In the genomic region with DNA sequence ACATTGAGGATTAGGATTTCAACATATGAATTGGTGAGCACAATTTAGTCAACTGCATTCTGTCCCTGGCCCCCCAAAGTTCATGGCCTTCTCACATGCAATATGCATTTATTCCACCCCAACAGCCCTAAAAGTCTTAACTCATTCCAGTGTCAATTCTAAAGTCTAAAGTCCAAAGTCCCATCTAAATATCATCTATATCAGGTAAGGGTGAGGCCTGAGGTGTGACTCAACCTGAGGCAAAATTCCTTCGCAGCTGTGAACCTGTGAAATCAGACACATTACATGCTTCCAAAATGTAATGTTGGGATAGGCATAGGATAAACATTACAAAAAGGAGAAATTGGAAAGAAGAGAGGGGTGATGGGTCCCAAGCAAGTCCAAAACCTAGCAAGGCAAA, we compare ENCODE assay signal across 24 cellular contexts. TPM values are rescaled to one million over a fixed set of nuclear protein-coding genes. Genes with fewer than 3 reads are reported as not detected.
DNase-seq lines count a peak whose midpoint lies in the region; ATAC-seq, FAIRE-seq and TF ChIP-seq lines count a peak whose summit lies in the region.
"Had no signal": no experiment of that assay in that cellular context is flagged by ENCODE, and none has a peak within 500 bp of the region (broad histone marks: within the 10 kb centered on the region; RNA-seq: fewer than 3 reads in every experiment).

No MANE protein-coding gene starts in this region.

- no peaks in the 10 kb centered on the region for H3K9me3 ChIP-seq in heart left ventricle
- H3K9me3 ChIP-seq in SJSA1 (replicated peaks), result no peaks in the 10 kb centered on the region
- no peaks in the 10 kb centered on the region for H3K9me3 ChIP-seq in small intestine (ENCODE audit: control insufficient read depth, low read depth)
- H3K9me3 ChIP-seq: BE2C, HAP-1 had no signal

- DNase-seq in heart left ventricle, result no peak
- DNase-seq in left cardiac atrium, result no peak
- DNase-seq in SJSA1 (ENCODE audit: low read depth in 1 of 2, low spot score in 2 of 2), result no peak
- peak; percentile 47 for DNase-seq in mucosa of gallbladder (ENCODE audit: low spot score)
- DNase-seq in small intestine, result peak; percentile 91
- DNase-seq in SIG-M5 treated with dmso at 0.1 percent for 504 hours (lab: John Stamatoyannopoulos, UW; ENCODE audit: unreplicated experiment), result no peak
- DNase-seq: 8988T; BE2C; CD4-positive, CD25-positive, alpha-beta regulatory T cell; COR-L47; DMS153; GF-D8; GM23248; NCI-H1417 treated with DMSO at 0.1 percent for 48 hours; NCI-H1930; NCI-H345; NCI-H526; PC-9 had no signal

- no peak for TF ChIP-seq POLR2A in heart left ventricle (IDR thresholded peaks at IDR 0.05)

- FAIRE-seq in small intestine (lab: Jason Lieb, UNC), result no peak

- H3K36me3 ChIP-seq in heart left ventricle, result peaks cover 0 to 23% (median 0%) of the 10 kb centered on the region in 9 donors
- H3K36me3 ChIP-seq in SJSA1, result no peaks in the 10 kb centered on the region
- no peaks in the 10 kb centered on the region for H3K36me3 ChIP-seq in small intestine (ENCODE audit: control insufficient read depth in 2 of 2, insufficient read depth in 2 of 2, low read length in 2 of 2)
- H3K36me3 ChIP-seq: BE2C, HAP-1 had no signal

- H3K27me3 ChIP-seq in heart left ventricle, result no peaks in the 10 kb centered on the region
- no peaks in the 10 kb centered on the region for H3K27me3 ChIP-seq in SJSA1 (replicated peaks)
- H3K27me3 ChIP-seq in small intestine (ENCODE audit: control insufficient read depth in 2 of 2, insufficient read depth in 2 of 2, low read length in 2 of 2), result no peaks in the 10 kb centered on the region
- H3K27me3 ChIP-seq: BE2C had no signal

- intact Hi-C loops in heart left ventricle (cut with DNase I), result loop anchor here in 2 of 10 donors (2.0 kb wide), 1 partner anchor 27 kb away; the partner anchor contains the start of gene CLIC5 (in 2 of the 2)
- intact Hi-C loops in left cardiac atrium (cut with DNase I), result no loop called here

- TF ChIP-seq CTCF in heart left ventricle (IDR thresholded peaks at IDR 0.05), result no peak

- H3K4me1 ChIP-seq in heart left ventricle (peaks cover 3 to 98% (median 72%) of the 10 kb centered on the region in 12 donors), SJSA1 (replicated peaks) (peaks cover 38% of the 10 kb centered on the region), small intestine (ENCODE audit: control insufficient read depth in 2 of 2, insufficient read depth in 1 of 2, low read depth in 1 of 2, low read length in 1 of 2) (peaks cover 2 to 9% of the 10 kb centered on the region in 2 donors)
- H3K4me1 ChIP-seq: BE2C, HAP-1 had no signal

- peak overlapping the region; percentile 66 to 95 (median 86) for H3K27ac ChIP-seq in heart left ventricle
- 0 out of 2 replicates have a peak overlapping the region, but pooled peaks have one; percentile 4 for H3K27ac ChIP-seq in SJSA1
- H3K27ac ChIP-seq in small intestine (ENCODE audit: low read depth in 1 of 2, low read length in 1 of 2), result peak overlapping the region in 1 of 2 donors; percentile 8
- H3K27ac ChIP-seq: GM23248, PC-9, RWPE1 had no signal

- 90 to 93% (median 92%) methylated on average over 1 of the region's 1 CpG for WGBS in heart left ventricle, 4 donors
- WGBS in small intestine, 3 donors, result 31 to 59% (median 58%) methylated on average over 1 of the region's 1 CpG

- H3K4me3 ChIP-seq in heart left ventricle, result no peak overlapping the region
- H3K4me3 ChIP-seq in SJSA1, result no peak overlapping the region
- H3K4me3 ChIP-seq in small intestine (ENCODE audit: low read depth in 1 of 2, low read length in 2 of 2), result no peak overlapping the region
- H3K4me3 ChIP-seq: GM23248, HAP-1, PC-9 had no signal

- no peak for ATAC-seq in heart left ventricle
- ATAC-seq in left cardiac atrium, result no peak
- ATAC-seq in GM19035 (IDR thresholded peaks at IDR 0.05; ENCODE audit: unreplicated experiment), result no peak
- ATAC-seq in SK-N-SH treated with all-trans-retinoic acid at 6 μM for 48 hours, result no peak

TF ChIP-seq in SK-N-SH treated with all-trans-retinoic acid at 6 μM for 48 hours, 23 proteins besides CTCF, POLR2A, EP300 and RAD21:
- TF ChIP-seq, protein P1, sequence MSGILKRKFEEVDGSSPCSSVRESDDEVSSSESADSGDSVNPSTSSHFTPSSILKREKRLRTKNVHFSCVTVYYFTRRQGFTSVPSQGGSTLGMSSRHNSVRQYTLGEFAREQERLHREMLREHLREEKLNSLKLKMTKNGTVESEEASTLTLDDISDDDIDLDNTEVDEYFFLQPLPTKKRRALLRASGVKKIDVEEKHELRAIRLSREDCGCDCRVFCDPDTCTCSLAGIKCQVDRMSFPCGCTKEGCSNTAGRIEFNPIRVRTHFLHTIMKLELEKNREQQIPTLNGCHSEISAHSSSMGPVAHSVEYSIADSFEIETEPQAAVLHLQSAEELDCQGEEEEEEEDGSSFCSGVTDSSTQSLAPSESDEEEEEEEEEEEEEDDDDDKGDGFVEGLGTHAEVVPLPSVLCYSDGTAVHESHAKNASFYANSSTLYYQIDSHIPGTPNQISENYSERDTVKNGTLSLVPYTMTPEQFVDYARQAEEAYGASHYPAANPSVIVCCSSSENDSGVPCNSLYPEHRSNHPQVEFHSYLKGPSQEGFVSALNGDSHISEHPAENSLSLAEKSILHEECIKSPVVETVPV (CRISPR knock-in tag; IDR thresholded peaks at IDR 0.05), result no peak
- TF ChIP-seq TOX (CRISPR knock-in tag; IDR thresholded peaks at IDR 0.05; ENCODE audit: borderline replicate concordance), result no peak
- no peak for TF ChIP-seq ZNF8 (CRISPR knock-in tag; IDR thresholded peaks at IDR 0.05)
- TF ChIP-seq ZNF565 (CRISPR knock-in tag; conservative IDR thresholded peaks at IDR 0.05; ENCODE audit: low read depth), result no peak
- TF ChIP-seq OSR1 (CRISPR knock-in tag; IDR thresholded peaks at IDR 0.05), result no peak
- no peak for TF ChIP-seq ZFP3 (CRISPR knock-in tag; IDR thresholded peaks at IDR 0.05)

RNA-seq across cellular contexts. Expression of gene CLIC5, which starts 27.8 kb away (rescaled TPM):
- total RNA-seq in heart left ventricle (100 to 1,000 TPM; 213 to 381 (median 247) TPM), left cardiac atrium (100 to 1,000 TPM in 1 of 2 donors, 10 to 100 TPM in 1; 92.1 to 109 TPM), mucosa of gallbladder (27.6 TPM)
- polyA plus RNA-seq in heart left ventricle (10 to 100 TPM; 63.0 to 63.2 TPM), small intestine (10 to 100 TPM in 2 of 3 donors, 1 to 10 TPM in 1; 9.3 to 24.0 (median 19.5) TPM)
- 0.22 and 1.2 TPM in 2 replicates for total RNA-seq in SJSA1 (2014; rRNA removed; shearing (Covaris generic))
- total RNA-seq: GM23248, MCF 10A, SK-MEL-5 had no signal
- polyA plus RNA-seq: GM23248 had no signal

Comparison
In these comparisons a context has a peak if more than half of its experiments do, and no peak if none do; other contexts are left out.
1. DNase-seq: peak in mucosa of gallbladder (single experiment) and small intestine (single experiment); none in heart left ventricle (0 of 5), left cardiac atrium (single experiment), SJSA1 (0 of 2) and SIG-M5 treated with dmso at 0.1 percent for 504 hours (single experiment).
2. RNA of gene CLIC5, which starts 27.8 kb away (total RNA-seq): 213 to 381 TPM in heart left ventricle, 92.1 to 109 TPM in left cardiac atrium and 27.6 TPM in mucosa of gallbladder (single experiment); 0.22 to 1.2 TPM in SJSA1; every median in the first group is over 10 times any median in the second.